ENCODE assay signal across 34 cellular contexts in genomic region chr9:91646702-91647101, GRCh38.
"Had no signal": no experiment of that assay in that cellular context is flagged by ENCODE, and none has a peak within 500 bp of the region (broad histone marks: within the 10 kb centered on the region; RNA-seq: fewer than 3 reads in every experiment).

No MANE protein-coding gene starts in this region.

- H3K4me2 ChIP-seq: KMS-11 had no signal

- DNase-seq: Karpas-422, Kasumi-1, MG63, MM.1S, MV-4-11, NCI-H1048, NCI-H1092, NCI-H1092 treated with DMSO at 0.1 percent for 48 hours, NCI-H1105, NCI-H1105 treated with DMSO at 0.1 percent for 48 hours, NCI-H1417, NCI-H1417 treated with DMSO at 0.1 percent for 48 hours, NCI-H1436, NCI-H1436 treated with DMSO at 0.1 percent for 48 hours, NCI-H146, NCI-H1694, NCI-H1694 treated with DMSO at 0.1 percent for 48 hours, NCI-H187, NCI-H187 treated with DMSO at 0.1 percent for 48 hours, NCI-H1930, NCI-H2029, NCI-H2029 treated with DMSO at 0.1 percent for 48 hours, NCI-H2081, NCI-H2081 treated with DMSO at 0.1 percent for 48 hours, NCI-H2107, NCI-H2171, NCI-H2171 treated with DMSO at 0.1 percent for 48 hours, NCI-H2227 treated with DMSO at 0.1 percent for 48 hours, NCI-H226, NCI-H345, NCI-H446, NCI-H446 treated with DMSO at 0.1 percent for 48 hours, NCI-H510A had no signal

- H3K9me3 ChIP-seq: MG63 had no signal

- H3K4me3 ChIP-seq: MG63 had no signal

- H3K9ac ChIP-seq: KMS-11 had no signal

- H3K27ac ChIP-seq: KMS-11 had no signal

- H3K36me3 ChIP-seq: MG63 had no signal
